In genomic region chr3:121809249-121809648, GRCh38 we compare ENCODE assay signal across 12 cellular contexts. TPM values are rescaled to one million over a fixed set of nuclear protein-coding genes. Genes with fewer than 3 reads are reported as not detected.
DNase-seq lines count a peak whose midpoint lies in the region; ATAC-seq and TF ChIP-seq lines count a peak whose summit lies in the region.
"Had no signal": no experiment of that assay in that cellular context is flagged by ENCODE, and none has a peak within 500 bp of the region (broad histone marks: within the 10 kb centered on the region; RNA-seq: fewer than 3 reads in every experiment).

No MANE protein-coding gene starts in this region.

- no peaks in the 10 kb centered on the region for H3K27me3 ChIP-seq in foreskin keratinocyte
- H3K27me3 ChIP-seq: BLaER1 treated with 17β-estradiol and CSF1 and Interleukin-3, amounts not matched to agents 10 nM and 100 nM; transverse colon had no signal

- no peak for TF ChIP-seq CTCF in foreskin keratinocyte (conservative IDR thresholded peaks at IDR 0.05)

- H3K4me1 ChIP-seq in foreskin keratinocyte = no peaks in the 10 kb centered on the region
- H3K4me1 ChIP-seq: BLaER1 treated with 17β-estradiol and CSF1 and Interleukin-3, amounts not matched to agents 10 nM and 100 nM had no signal

- DNase-seq in foreskin keratinocyte (no peak), NCI-H1694 (lab: John Stamatoyannopoulos, UW) (no peak), posterior cingulate gyrus (no peak), NCI-H1092 treated with DMSO at 0.1 percent for 48 hours (lab: John Stamatoyannopoulos, UW) (no peak)
- DNase-seq: caudate nucleus, nucleus accumbens, transverse colon had no signal

- H3K27ac ChIP-seq in foreskin keratinocyte = no peak overlapping the region
- H3K27ac ChIP-seq: BLaER1 treated with 17β-estradiol and CSF1 and Interleukin-3, amounts not matched to agents 10 nM and 100 nM had no signal

- ATAC-seq in GM18498 (IDR thresholded peaks at IDR 0.05; ENCODE audit: unreplicated experiment) = peak; percentile 97
- ATAC-seq in GM19438 (IDR thresholded peaks at IDR 0.05; ENCODE audit: low read depth, unreplicated experiment) = peak; percentile 97
- ATAC-seq in HG02852 (IDR thresholded peaks at IDR 0.05; ENCODE audit: unreplicated experiment) = peak; percentile 100
- ATAC-seq in HG03558 (IDR thresholded peaks at IDR 0.05; ENCODE audit: extremely low read depth, unreplicated experiment) = peak; percentile 97
- no peak for ATAC-seq in foreskin keratinocyte

- intact Hi-C loops in posterior cingulate gyrus (cut with DNase I) = no loop called here

RNA-seq across cellular contexts. Expression of gene IQCB1, which starts 25.6 kb away (rescaled TPM):
- total RNA-seq in foreskin keratinocyte = 15.3 and 15.4 TPM in 2 replicates
- 8.3 and 8.9 TPM in 2 replicates for polyA plus RNA-seq in foreskin keratinocyte

RNA-seq across cellular contexts. Expression of gene EAF2, which starts 25.8 kb away (rescaled TPM):
- 2.5 and 3.7 TPM in 2 replicates for total RNA-seq in foreskin keratinocyte
- 2.7 and 3.9 TPM in 2 replicates for polyA plus RNA-seq in foreskin keratinocyte

RNA-seq across cellular contexts. Expression of gene GOLGB1, which starts 59.7 kb away (rescaled TPM):
- 31.0 and 32.4 TPM in 2 replicates for total RNA-seq in foreskin keratinocyte
- 9.9 and 10.3 TPM in 2 replicates for polyA plus RNA-seq in foreskin keratinocyte
